ENCODE assay signal across 23 cellular contexts in the genomic region with DNA sequence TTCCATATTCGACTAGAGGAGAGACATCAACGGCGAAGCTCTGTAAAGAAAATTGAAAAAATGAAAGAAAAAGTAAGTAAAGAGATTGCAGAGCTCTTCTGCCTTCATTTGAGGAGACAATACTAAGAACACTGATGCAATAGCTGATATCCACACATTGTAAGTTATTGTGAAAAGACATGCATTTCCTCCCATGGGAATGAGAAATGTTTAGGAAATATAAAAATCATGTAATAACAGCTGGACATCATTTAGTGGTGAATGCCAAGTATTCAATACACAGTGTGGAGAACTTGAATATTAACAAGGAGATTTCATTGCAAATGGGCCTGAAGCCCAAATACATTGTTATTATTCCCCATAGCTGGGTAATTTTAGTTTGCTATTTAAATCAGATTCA.
A peak's percentile ranks its signal among the peaks of the same experiment; 100 is the strongest.
DNase-seq lines count a peak whose midpoint lies in the region; ATAC-seq, FAIRE-seq and TF ChIP-seq lines count a peak whose summit lies in the region.
"Had no signal": no experiment of that assay in that cellular context is flagged by ENCODE, and none has a peak within 500 bp of the region (broad histone marks: within the 10 kb centered on the region; RNA-seq: fewer than 3 reads in every experiment).

No MANE protein-coding gene starts in this region.

- no peak for TF ChIP-seq POLR2A in heart left ventricle (IDR thresholded peaks at IDR 0.05)

- no peak for ATAC-seq in GM18861 (IDR thresholded peaks at IDR 0.05; ENCODE audit: unreplicated experiment)
- no peak for ATAC-seq in pancreas
- ATAC-seq in heart left ventricle: no peak
- ATAC-seq: body of pancreas; stimulated activated naive B cell treated with anti-CD40 and anti-IgM and Interleukin-4, amounts not matched to agents 10 μg/mL and 1 μg/mL and 100 μg/mL, for 72 hours had no signal

- 22 to 26% methylated on average over 3 of the region's 3 CpGs for WGBS in GM23248 (ENCODE audit: low coverage in 1 of 2, low lambda C conversion rate in 2 of 2, missing lambda C conversion rate in 2 of 2), 2 experiments
- 90 to 97% methylated on average over 3 of the region's 3 CpGs for WGBS in pancreas, 2 donors
- 59 to 74% (median 67%) methylated on average over 3 of the region's 3 CpGs for WGBS in heart left ventricle, 4 donors

- peak overlapping the region; percentile 57 for H3K27ac ChIP-seq in ACC112 (ENCODE audit: low read depth, low read length)
- H3K27ac ChIP-seq in GM23248: peak overlapping the region; percentile 60
- H3K27ac ChIP-seq in pancreas: no peak overlapping the region
- H3K27ac ChIP-seq in heart left ventricle: no peak overlapping the region
- H3K27ac ChIP-seq: body of pancreas, Peyer's patch, tibial artery had no signal

- intact Hi-C loops in pancreas (cut with DNase I): loop anchor here in 1 of 3 donors (5.0 kb wide), 1 partner anchor 156 kb away; no protein-coding TSS in a partner anchor
- intact Hi-C loops in heart left ventricle (cut with DNase I): no loop called here

- no peaks in the 10 kb centered on the region for H3K9me3 ChIP-seq in GM23248 (ENCODE audit: low read depth)
- no peaks in the 10 kb centered on the region for H3K9me3 ChIP-seq in pancreas
- H3K9me3 ChIP-seq in heart left ventricle: no peaks in the 10 kb centered on the region
- H3K9me3 ChIP-seq: body of pancreas, Peyer's patch, tibial artery had no signal

- no peak overlapping the region for H2AFZ ChIP-seq in ACC112 (ENCODE audit: low read length, unreplicated experiment)
- no peak overlapping the region for H2AFZ ChIP-seq in GM23248

- in situ Hi-C loops in GM23248 (cut with MboI): no loop called here

- H3K36me3 ChIP-seq in ACC112 (ENCODE audit: insufficient read depth, low read length): peaks cover 15% of the 10 kb centered on the region
- H3K36me3 ChIP-seq in GM23248 (ENCODE audit: low read depth): peaks cover 27% of the 10 kb centered on the region; the same call in 1 of the 2 replicates
- no peaks in the 10 kb centered on the region for H3K36me3 ChIP-seq in pancreas
- no peaks in the 10 kb centered on the region for H3K36me3 ChIP-seq in heart left ventricle
- H3K36me3 ChIP-seq: Peyer's patch, tibial artery had no signal

- H3K27me3 ChIP-seq in ACC112 (ENCODE audit: insufficient read depth, low read length): no peaks in the 10 kb centered on the region
- H3K27me3 ChIP-seq in GM23248 (replicated peaks; ENCODE audit: insufficient read depth): no peaks in the 10 kb centered on the region
- H3K27me3 ChIP-seq in pancreas: no peaks in the 10 kb centered on the region
- no peaks in the 10 kb centered on the region for H3K27me3 ChIP-seq in heart left ventricle
- H3K27me3 ChIP-seq: body of pancreas, Peyer's patch, tibial artery had no signal

- no peaks in the 10 kb centered on the region for H3K9me2 ChIP-seq in GM23248 (ENCODE audit: insufficient read depth)

- peak overlapping the region; percentile 42 for H3K9ac ChIP-seq in GM23248

- H3K79me2 ChIP-seq in ACC112 (ENCODE audit: control insufficient read depth, insufficient read depth, low read length, unreplicated experiment) (peaks cover 5% of the 10 kb centered on the region), GM23248 (ENCODE audit: insufficient read depth) (peaks cover 70% of the 10 kb centered on the region)

- DNase-seq in GM23248 (peak; percentile 73), brain pericyte (ENCODE audit: low read depth, low spot score) (peak; percentile 80), foreskin fibroblast (peak; percentile 29 to 76), AML-193 (lab: John Stamatoyannopoulos, UW) (no peak), pancreas (no peak), heart left ventricle (no peak)
- DNase-seq: ACHN; activated CD4-positive, alpha-beta T cell treated with anti-CD3 and anti-CD28 coated beads for 1 hour; body of pancreas; COR-L47; EL; erythroblast; hippocampal formation; kidney; NCI-H1417 treated with DMSO at 0.1 percent for 48 hours; NCI-H2171 treated with DMSO at 0.1 percent for 48 hours; NCI-H82; Peyer's patch; retina; stimulated activated naive B cell treated with anti-CD40 and anti-IgM and Interleukin-4, amounts not matched to agents 10 μg/mL and 1 μg/mL and 100 μg/mL, for 72 hours; tibial artery had no signal

- no peak for TF ChIP-seq CTCF in foreskin fibroblast (IDR thresholded peaks at IDR 0.05; ENCODE audit: low read depth, low read length)
- TF ChIP-seq CTCF in pancreas (IDR thresholded peaks at IDR 0.05): no peak
- no peak for TF ChIP-seq CTCF in heart left ventricle (IDR thresholded peaks at IDR 0.05)

- H3K4me3 ChIP-seq in ACC112 (ENCODE audit: low read depth, low read length): peak overlapping the region; percentile 63
- H3K4me3 ChIP-seq in GM23248: peak overlapping the region; percentile 34
- H3K4me3 ChIP-seq in foreskin fibroblast (ENCODE audit: low read depth in 1 of 2, low read length in 2 of 2): peak overlapping the region in 1 of 2 donors; percentile 44
- H3K4me3 ChIP-seq in pancreas: no peak overlapping the region
- H3K4me3 ChIP-seq in heart left ventricle: no peak overlapping the region
- H3K4me3 ChIP-seq: body of pancreas, Peyer's patch, tibial artery had no signal

- peaks cover 39% of the 10 kb centered on the region for H3K4me1 ChIP-seq in ACC112 (ENCODE audit: control insufficient read depth, insufficient read depth, low read length, unreplicated experiment)
- H3K4me1 ChIP-seq in GM23248 (ENCODE audit: insufficient read depth): peaks cover 46% of the 10 kb centered on the region
- H3K4me1 ChIP-seq in pancreas: peaks cover 10 to 27% (median 18%) of the 10 kb centered on the region in 3 donors
- H3K4me1 ChIP-seq in heart left ventricle: peaks cover 0 to 20% (median 7%) of the 10 kb centered on the region in 12 donors

- peak overlapping the region; percentile 65 for H3K4me2 ChIP-seq in GM23248 (ENCODE audit: unreplicated experiment)

- H3F3A ChIP-seq in GM23248 (ENCODE audit: insufficient read depth): peaks cover 38% of the 10 kb centered on the region

- H4K20me1 ChIP-seq in GM23248 (ENCODE audit: insufficient read depth): no peaks in the 10 kb centered on the region

- no peak for FAIRE-seq in pancreas (lab: Jason Lieb, UNC)

Comparison
In these comparisons a context has a peak if more than half of its experiments do, and no peak if none do; other contexts are left out.
1. H3K27ac ChIP-seq: peak in ACC112 (single experiment) and GM23248 (single experiment); none in pancreas (0 of 4) and heart left ventricle (0 of 12).
2. H3K4me3 ChIP-seq: peak in ACC112 (single experiment) and GM23248 (single experiment); none in pancreas (0 of 4) and heart left ventricle (0 of 12).
3. DNase-seq: peak in GM23248 (single experiment), brain pericyte (single experiment) and foreskin fibroblast (2 of 2); none in AML-193 (0 of 2), pancreas (0 of 6) and heart left ventricle (0 of 5).